Comparison of ENCODE assay signal across 9 cellular contexts in the genomic region with DNA sequence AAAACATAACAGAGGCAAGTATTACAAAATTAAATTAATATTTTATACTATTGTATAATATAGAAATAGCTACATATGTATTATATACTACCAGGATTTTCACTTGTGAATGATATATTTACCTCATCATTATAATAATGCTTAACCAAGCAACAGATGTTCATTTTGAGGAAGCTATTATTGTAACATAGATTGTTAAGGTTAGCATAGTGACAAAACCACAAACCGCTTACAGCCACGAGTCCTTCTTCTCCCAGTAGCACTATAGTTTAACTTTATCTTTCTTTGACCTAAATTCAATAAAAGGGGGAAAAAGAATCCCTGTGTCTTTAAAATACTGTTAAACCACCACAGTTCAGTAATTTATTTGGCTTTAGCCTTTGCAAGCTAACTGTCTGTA.
DNase-seq lines count a peak whose midpoint lies in the region; ATAC-seq and TF ChIP-seq lines count a peak whose summit lies in the region.
"Had no signal": no experiment of that assay in that cellular context is flagged by ENCODE, and none has a peak within 500 bp of the region (broad histone marks: within the 10 kb centered on the region; RNA-seq: fewer than 3 reads in every experiment).

No MANE protein-coding gene starts in this region.

- no peak overlapping the region for H2AK5ac ChIP-seq in neuronal stem cell (ENCODE audit: low read depth, low read length)

- intact Hi-C loops in vagina (cut with DNase I) = no loop called here

- TF ChIP-seq CTCF in vagina (IDR thresholded peaks at IDR 0.05) = no peak

- no peaks in the 10 kb centered on the region for H3K4me1 ChIP-seq in neuronal stem cell (ENCODE audit: control insufficient read depth in 2 of 2, insufficient read depth in 1 of 2, low read depth in 1 of 2, low read length in 2 of 2)
- no peaks in the 10 kb centered on the region for H3K4me1 ChIP-seq in vagina

- no peaks in the 10 kb centered on the region for H3K79me1 ChIP-seq in neuronal stem cell (ENCODE audit: low read depth, low read length)

- no CpG with 5 or more reads among the region's 2 CpGs for WGBS in neuronal stem cell (ENCODE audit: extremely low coverage in 2 of 2, insufficient read length in 2 of 2, insufficient replicate concordance in 1 of 2), 2 donors

- ATAC-seq in GM19328 (IDR thresholded peaks at IDR 0.05; ENCODE audit: unreplicated experiment) = peak; percentile 84
- ATAC-seq in HG02943 (IDR thresholded peaks at IDR 0.05; ENCODE audit: low read depth, unreplicated experiment) = peak; percentile 94

- H3K18ac ChIP-seq in neuronal stem cell (ENCODE audit: low read length) = no peak overlapping the region

- H3K4ac ChIP-seq in neuronal stem cell (ENCODE audit: low read length) = no peak overlapping the region

- no peak overlapping the region for H2BK15ac ChIP-seq in neuronal stem cell (ENCODE audit: low read length)

- H3K4me3 ChIP-seq in neuronal stem cell (ENCODE audit: low read length in 2 of 2) = no peak overlapping the region
- H3K4me3 ChIP-seq in vagina = no peak overlapping the region

- H4K8ac ChIP-seq in neuronal stem cell (ENCODE audit: low read depth, low read length) = no peak overlapping the region

- no peak overlapping the region for H4K91ac ChIP-seq in neuronal stem cell (ENCODE audit: low read depth, low read length, poor library complexity)

- H3K27me3 ChIP-seq in neuronal stem cell (ENCODE audit: control insufficient read depth in 3 of 3, insufficient read depth in 3 of 3, low read depth in 1 of 3, low read length in 3 of 3) = no peaks in the 10 kb centered on the region
- no peaks in the 10 kb centered on the region for H3K27me3 ChIP-seq in vagina

- H2BK120ac ChIP-seq in neuronal stem cell (ENCODE audit: low read depth, low read length) = no peak overlapping the region

- H2BK12ac ChIP-seq in neuronal stem cell (ENCODE audit: low read length) = no peak overlapping the region

- H3K36me3 ChIP-seq in neuronal stem cell (replicated peaks in 1 of 2; ENCODE audit: control insufficient read depth in 2 of 2, insufficient read depth in 2 of 2, low read length in 2 of 2) = no peaks in the 10 kb centered on the region
- H3K36me3 ChIP-seq in vagina = no peaks in the 10 kb centered on the region

- no peaks in the 10 kb centered on the region for H3K9me3 ChIP-seq in neuronal stem cell (replicated peaks in 1 of 2; ENCODE audit: control insufficient read depth in 2 of 2, insufficient read depth in 1 of 2, low read depth in 1 of 2, low read length in 2 of 2)
- H3K9me3 ChIP-seq in vagina = no peaks in the 10 kb centered on the region

- peak overlapping the region; percentile 56 for H2AFZ ChIP-seq in neuronal stem cell (ENCODE audit: low read length)

- no peak overlapping the region for H3K14ac ChIP-seq in neuronal stem cell (ENCODE audit: low read length)

- no peak overlapping the region for H3K23ac ChIP-seq in neuronal stem cell (ENCODE audit: low read depth, low read length, poor library complexity)

- H3K4me2 ChIP-seq in neuronal stem cell (ENCODE audit: insufficient read depth, low read length, poor library complexity, severe bottlenecking) = no peak overlapping the region

- no peak for TF ChIP-seq POLR2A in vagina (IDR thresholded peaks at IDR 0.05)

- no peak overlapping the region for H3K9ac ChIP-seq in neuronal stem cell (ENCODE audit: low read depth, low read length, poor library complexity)

- H2BK5ac ChIP-seq in neuronal stem cell (ENCODE audit: low read length) = no peak overlapping the region

- no peak overlapping the region for H3K27ac ChIP-seq in neuronal stem cell (replicated peaks; ENCODE audit: low read length)
- no peak overlapping the region for H3K27ac ChIP-seq in vagina

- peak; percentile 41 for DNase-seq in NCI-H69 (lab: John Stamatoyannopoulos, UW)
- DNase-seq in neuronal stem cell (ENCODE audit: low spot score) = no peak
- no peak for DNase-seq in amygdala (lab: John Stamatoyannopoulos, UW)
- DNase-seq in NCI-H128 (lab: John Stamatoyannopoulos, UW; ENCODE audit: unreplicated experiment) = no peak
- no peak for DNase-seq in vagina (ENCODE audit: extremely low spot score in 2 of 2)
- DNase-seq: activated T-cell treated with anti-CD3 and anti-CD28 coated beads, Interleukin-2, amount 50 U/mL, for 48 hours; nephron progenitor cell had no signal
